In the genomic region with DNA sequence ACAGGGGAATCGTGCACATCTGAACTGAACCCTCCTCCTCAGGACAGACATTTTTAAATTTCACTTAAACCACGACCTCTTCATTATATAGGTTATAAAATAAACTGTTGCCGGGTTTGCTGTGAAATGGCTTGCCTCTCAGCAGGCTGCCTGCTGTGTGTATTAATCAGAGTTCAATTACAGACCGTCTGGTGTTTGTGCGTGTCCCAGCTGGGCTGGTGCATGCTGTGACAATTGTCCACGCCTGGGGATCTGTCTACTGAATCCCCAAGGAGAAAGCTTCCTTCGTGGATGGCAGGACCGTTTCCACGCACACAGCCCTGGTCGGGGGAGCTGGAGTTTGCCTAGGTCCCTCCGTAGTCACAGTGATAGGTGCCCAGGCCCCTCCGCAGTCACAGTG, we compare ENCODE assay signal across 11 cellular contexts.
"Had no signal": no experiment of that assay in that cellular context is flagged by ENCODE, and none has a peak within 500 bp of the region (broad histone marks: within the 10 kb centered on the region; RNA-seq: fewer than 3 reads in every experiment).

No MANE protein-coding gene starts in this region.

- H3K4me3 ChIP-seq: hepatocyte, right atrium auricular region, skin epidermis, stomach had no signal

- DNase-seq: activated CD4-positive, alpha-beta T cell treated with anti-CD3 and anti-CD28 coated beads, Interleukin-2, amount 50 U/mL, for 4 hours; activated gamma-delta T cell treated with Interleukin-2 at 50 U/mL for 16 hours; activated naive CD8-positive, alpha-beta T cell treated with anti-CD3 and anti-CD28 coated beads for 36 hours; activated T-cell treated with anti-CD3 and anti-CD28 coated beads, Interleukin-2, amount 50 U/mL, for 4 hours; brain microvascular endothelial cell; left ventricle myocardium superior; mesenchymal stem cell; stomach had no signal

- H3K27me3 ChIP-seq: brain microvascular endothelial cell, hepatocyte, right atrium auricular region, stomach had no signal

- H3K79me2 ChIP-seq: hepatocyte had no signal

- H3K36me3 ChIP-seq: brain microvascular endothelial cell, right atrium auricular region, stomach had no signal

- H2AFZ ChIP-seq: hepatocyte had no signal

- H3K27ac ChIP-seq: brain microvascular endothelial cell, hepatocyte, right atrium auricular region, skin epidermis, stomach had no signal

- H3K9me3 ChIP-seq: right atrium auricular region, stomach had no signal

- H3K4me2 ChIP-seq: hepatocyte had no signal
